1 cellular context compared by ENCODE assay signal in the genomic region with DNA sequence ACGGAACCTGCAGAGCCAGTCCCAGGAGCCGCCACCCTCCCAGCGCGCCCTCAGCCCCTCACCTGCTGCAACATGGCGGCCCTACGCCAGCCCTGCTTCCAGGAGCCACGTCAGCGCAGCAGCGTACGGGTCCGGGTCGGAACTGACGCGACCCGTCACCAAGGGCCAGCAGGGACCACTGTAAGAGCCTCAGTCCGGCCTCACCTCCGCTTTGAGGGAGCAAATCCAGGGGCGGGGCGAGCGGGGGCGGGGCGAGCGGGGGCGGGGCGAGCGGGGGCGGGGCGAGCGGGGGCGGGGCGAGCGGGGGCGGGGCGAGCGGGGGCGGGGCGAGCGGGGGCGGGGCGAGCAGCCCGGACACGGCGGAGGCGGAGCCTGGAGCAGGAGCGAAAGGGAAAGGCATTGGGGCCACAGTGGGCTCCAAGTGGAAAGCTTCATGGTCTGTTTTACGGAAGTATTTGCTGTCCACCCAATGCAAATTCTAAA.
TF ChIP-seq lines count a peak whose summit lies in the region.
"Not testable (repeated sequence)": the region's sequence is repeated elsewhere in the genome, so short reads cannot be mapped to it uniquely, and the experiment has no call there.

A gene (minus strand): TSS at position 109 of the 483 bp plus-strand sequence. CDS start 35 bp downstream, at position 74.

TF ChIP-seq in K562, 482 proteins besides CTCF, POLR2A, EP300 and RAD21 (continued from another document):
- TF ChIP-seq, protein P1, sequence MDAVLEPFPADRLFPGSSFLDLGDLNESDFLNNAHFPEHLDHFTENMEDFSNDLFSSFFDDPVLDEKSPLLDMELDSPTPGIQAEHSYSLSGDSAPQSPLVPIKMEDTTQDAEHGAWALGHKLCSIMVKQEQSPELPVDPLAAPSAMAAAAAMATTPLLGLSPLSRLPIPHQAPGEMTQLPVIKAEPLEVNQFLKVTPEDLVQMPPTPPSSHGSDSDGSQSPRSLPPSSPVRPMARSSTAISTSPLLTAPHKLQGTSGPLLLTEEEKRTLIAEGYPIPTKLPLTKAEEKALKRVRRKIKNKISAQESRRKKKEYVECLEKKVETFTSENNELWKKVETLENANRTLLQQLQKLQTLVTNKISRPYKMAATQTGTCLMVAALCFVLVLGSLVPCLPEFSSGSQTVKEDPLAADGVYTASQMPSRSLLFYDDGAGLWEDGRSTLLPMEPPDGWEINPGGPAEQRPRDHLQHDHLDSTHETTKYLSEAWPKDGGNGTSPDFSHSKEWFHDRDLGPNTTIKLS (IDR thresholded peaks at IDR 0.05; ENCODE audit: borderline replicate concordance, low read depth), result peak; percentile 92; the same call in 1 of the 2 replicates
- TF ChIP-seq, protein P2, sequence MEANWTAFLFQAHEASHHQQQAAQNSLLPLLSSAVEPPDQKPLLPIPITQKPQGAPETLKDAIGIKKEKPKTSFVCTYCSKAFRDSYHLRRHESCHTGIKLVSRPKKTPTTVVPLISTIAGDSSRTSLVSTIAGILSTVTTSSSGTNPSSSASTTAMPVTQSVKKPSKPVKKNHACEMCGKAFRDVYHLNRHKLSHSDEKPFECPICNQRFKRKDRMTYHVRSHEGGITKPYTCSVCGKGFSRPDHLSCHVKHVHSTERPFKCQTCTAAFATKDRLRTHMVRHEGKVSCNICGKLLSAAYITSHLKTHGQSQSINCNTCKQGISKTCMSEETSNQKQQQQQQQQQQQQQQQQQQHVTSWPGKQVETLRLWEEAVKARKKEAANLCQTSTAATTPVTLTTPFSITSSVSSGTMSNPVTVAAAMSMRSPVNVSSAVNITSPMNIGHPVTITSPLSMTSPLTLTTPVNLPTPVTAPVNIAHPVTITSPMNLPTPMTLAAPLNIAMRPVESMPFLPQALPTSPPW (CRISPR knock-in tag; IDR thresholded peaks at IDR 0.05), result peak; percentile 40; the same call in 1 of the 2 replicates
- TF ChIP-seq ZFX (CRISPR knock-in tag; IDR thresholded peaks at IDR 0.05) (peak; percentile 42; the same call in 1 of the 2 replicates), CREB1 (CRISPR knock-in tag; IDR thresholded peaks at IDR 0.05) (peak; percentile 35; the same call in 1 of the 2 replicates), TAF7 (tag; IDR thresholded peaks at IDR 0.05) (peak; percentile 33; the same call in 1 of the 2 replicates), GABPA (tag; conservative IDR thresholded peaks at IDR 0.05; ENCODE audit: low read depth) (peak; percentile 37), CREM (IDR thresholded peaks at IDR 0.05; ENCODE audit: low read depth) (peak; percentile 86), GABPB1 (CRISPR knock-in tag; IDR thresholded peaks at IDR 0.05) (peak; percentile 46; the same call in 1 of the 2 replicates), PHF8 (IDR thresholded peaks at IDR 0.05; ENCODE audit: borderline replicate concordance, low read length) (peak; percentile 51; the same call in 1 of the 2 replicates), EP400 (IDR thresholded peaks at IDR 0.05) (peak; percentile 90)
- not testable (repeated sequence) for TF ChIP-seq CREB1 (IDR thresholded peaks at IDR 0.05)
- TF ChIP-seq, protein P3, sequence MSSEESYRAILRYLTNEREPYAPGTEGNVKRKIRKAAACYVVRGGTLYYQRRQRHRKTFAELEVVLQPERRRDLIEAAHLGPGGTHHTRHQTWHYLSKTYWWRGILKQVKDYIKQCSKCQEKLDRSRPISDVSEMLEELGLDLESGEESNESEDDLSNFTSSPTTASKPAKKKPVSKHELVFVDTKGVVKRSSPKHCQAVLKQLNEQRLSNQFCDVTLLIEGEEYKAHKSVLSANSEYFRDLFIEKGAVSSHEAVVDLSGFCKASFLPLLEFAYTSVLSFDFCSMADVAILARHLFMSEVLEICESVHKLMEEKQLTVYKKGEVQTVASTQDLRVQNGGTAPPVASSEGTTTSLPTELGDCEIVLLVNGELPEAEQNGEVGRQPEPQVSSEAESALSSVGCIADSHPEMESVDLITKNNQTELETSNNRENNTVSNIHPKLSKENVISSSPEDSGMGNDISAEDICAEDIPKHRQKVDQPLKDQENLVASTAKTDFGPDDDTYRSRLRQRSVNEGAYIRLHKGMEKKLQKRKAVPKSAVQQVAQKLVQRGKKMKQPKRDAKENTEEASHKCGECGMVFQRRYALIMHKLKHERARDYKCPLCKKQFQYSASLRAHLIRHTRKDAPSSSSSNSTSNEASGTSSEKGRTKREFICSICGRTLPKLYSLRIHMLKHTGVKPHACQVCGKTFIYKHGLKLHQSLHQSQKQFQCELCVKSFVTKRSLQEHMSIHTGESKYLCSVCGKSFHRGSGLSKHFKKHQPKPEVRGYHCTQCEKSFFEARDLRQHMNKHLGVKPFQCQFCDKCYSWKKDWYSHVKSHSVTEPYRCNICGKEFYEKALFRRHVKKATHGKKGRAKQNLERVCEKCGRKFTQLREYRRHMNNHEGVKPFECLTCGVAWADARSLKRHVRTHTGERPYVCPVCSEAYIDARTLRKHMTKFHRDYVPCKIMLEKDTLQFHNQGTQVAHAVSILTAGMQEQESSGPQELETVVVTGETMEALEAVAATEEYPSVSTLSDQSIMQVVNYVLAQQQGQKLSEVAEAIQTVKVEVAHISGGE (CRISPR knock-in tag; IDR thresholded peaks at IDR 0.05), result peak in 1 of 3 experiments; percentile 87; a peak in 2 of 6 replicates
- TF ChIP-seq, protein P4, sequence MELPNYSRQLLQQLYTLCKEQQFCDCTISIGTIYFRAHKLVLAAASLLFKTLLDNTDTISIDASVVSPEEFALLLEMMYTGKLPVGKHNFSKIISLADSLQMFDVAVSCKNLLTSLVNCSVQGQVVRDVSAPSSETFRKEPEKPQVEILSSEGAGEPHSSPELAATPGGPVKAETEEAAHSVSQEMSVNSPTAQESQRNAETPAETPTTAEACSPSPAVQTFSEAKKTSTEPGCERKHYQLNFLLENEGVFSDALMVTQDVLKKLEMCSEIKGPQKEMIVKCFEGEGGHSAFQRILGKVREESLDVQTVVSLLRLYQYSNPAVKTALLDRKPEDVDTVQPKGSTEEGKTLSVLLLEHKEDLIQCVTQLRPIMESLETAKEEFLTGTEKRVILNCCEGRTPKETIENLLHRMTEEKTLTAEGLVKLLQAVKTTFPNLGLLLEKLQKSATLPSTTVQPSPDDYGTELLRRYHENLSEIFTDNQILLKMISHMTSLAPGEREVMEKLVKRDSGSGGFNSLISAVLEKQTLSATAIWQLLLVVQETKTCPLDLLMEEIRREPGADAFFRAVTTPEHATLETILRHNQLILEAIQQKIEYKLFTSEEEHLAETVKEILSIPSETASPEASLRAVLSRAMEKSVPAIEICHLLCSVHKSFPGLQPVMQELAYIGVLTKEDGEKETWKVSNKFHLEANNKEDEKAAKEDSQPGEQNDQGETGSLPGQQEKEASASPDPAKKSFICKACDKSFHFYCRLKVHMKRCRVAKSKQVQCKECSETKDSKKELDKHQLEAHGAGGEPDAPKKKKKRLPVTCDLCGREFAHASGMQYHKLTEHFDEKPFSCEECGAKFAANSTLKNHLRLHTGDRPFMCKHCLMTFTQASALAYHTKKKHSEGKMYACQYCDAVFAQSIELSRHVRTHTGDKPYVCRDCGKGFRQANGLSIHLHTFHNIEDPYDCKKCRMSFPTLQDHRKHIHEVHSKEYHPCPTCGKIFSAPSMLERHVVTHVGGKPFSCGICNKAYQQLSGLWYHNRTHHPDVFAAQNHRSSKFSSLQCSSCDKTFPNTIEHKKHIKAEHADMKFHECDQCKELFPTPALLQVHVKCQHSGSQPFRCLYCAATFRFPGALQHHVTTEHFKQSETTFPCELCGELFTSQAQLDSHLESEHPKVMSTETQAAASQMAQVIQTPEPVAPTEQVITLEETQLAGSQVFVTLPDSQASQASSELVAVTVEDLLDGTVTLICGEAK (IDR thresholded peaks at IDR 0.05), result 0 out of 2 replicates have a peak, but pooled peaks have one; percentile 19
- TF ChIP-seq, protein P4 (CRISPR knock-in tag; IDR thresholded peaks at IDR 0.05), result not testable (repeated sequence)
- TF ChIP-seq, protein P5, sequence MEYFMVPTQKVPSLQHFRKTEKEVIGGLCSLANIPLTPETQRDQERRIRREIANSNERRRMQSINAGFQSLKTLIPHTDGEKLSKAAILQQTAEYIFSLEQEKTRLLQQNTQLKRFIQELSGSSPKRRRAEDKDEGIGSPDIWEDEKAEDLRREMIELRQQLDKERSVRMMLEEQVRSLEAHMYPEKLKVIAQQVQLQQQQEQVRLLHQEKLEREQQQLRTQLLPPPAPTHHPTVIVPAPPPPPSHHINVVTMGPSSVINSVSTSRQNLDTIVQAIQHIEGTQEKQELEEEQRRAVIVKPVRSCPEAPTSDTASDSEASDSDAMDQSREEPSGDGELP (CRISPR knock-in tag; IDR thresholded peaks at IDR 0.05; ENCODE audit: borderline replicate concordance), result peak; percentile 53; the same call in 1 of the 2 replicates
